ENCODE assay signal across 20 cellular contexts in the genomic region with DNA sequence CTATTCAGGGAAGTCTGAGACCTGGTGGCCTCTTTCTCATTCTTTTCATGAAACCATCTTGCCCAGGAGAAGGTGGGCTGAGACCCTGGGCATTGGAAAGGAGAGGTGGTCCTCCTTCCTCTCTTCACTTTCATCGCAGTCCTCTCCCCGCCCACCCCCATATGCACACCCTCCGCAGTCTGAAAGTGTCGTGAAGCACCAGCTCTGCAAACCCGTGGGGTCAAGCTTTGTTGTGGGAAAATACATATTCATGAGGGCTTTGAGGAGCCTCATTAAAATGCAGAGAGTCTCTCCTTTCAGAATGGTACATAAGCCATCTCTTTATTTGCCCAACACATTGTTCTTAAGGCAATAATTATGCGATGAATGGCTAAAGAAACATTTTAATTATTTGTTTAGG.
DNase-seq lines count a peak whose midpoint lies in the region; ATAC-seq and TF ChIP-seq lines count a peak whose summit lies in the region.
"Had no signal": no experiment of that assay in that cellular context is flagged by ENCODE, and none has a peak within 500 bp of the region (broad histone marks: within the 10 kb centered on the region; RNA-seq: fewer than 3 reads in every experiment).

No MANE protein-coding gene starts in this region.

- DNase-seq in COR-L47 (lab: John Stamatoyannopoulos, UW) (peak; percentile 3), T-cell (no peak), endothelial cell (ENCODE audit: low spot score) (no peak), neuronal stem cell (ENCODE audit: low spot score) (no peak), body of pancreas (no peak), lower lobe of right lung (no peak)
- DNase-seq: activated CD4-positive, alpha-beta T cell treated with anti-CD3 and anti-CD28 coated beads, Interleukin-2, amount 50 U/mL, for 1 hour; amniotic stem cell; GF-D8; NCI-H187; NCI-H510A treated with DMSO at 0.1 percent for 48 hours; PC-9 had no signal

- H3K4me1 Mint-ChIP-seq in T-cell (peaks cover 22 to 62% (median 55%) of the 10 kb centered on the region in 3 donors), endothelial cell (ENCODE audit: unreplicated experiment) (peaks cover 39% of the 10 kb centered on the region)
- H3K4me1 Mint-ChIP-seq: memory B cell had no signal

- H3K27ac Mint-ChIP-seq in T-cell (peak overlapping the region; percentile 78 to 93), endothelial cell (ENCODE audit: unreplicated experiment) (peak overlapping the region; percentile 45)
- H3K27ac Mint-ChIP-seq: memory B cell had no signal

- CTCF ChIA-PET in T-cell (lab: Charles Lee) = no interaction called here

- H3K27ac ChIP-seq in neuronal stem cell (replicated peaks; ENCODE audit: low read length) (no peak overlapping the region), body of pancreas (no peak overlapping the region), lower lobe of right lung (no peak overlapping the region)
- H3K27ac ChIP-seq: coronary artery, epithelial cell of prostate, neutrophil, PC-9, right atrium auricular region, suprapubic skin had no signal

- no peak overlapping the region for H3K9ac ChIP-seq in neuronal stem cell (ENCODE audit: low read depth, low read length, poor library complexity)

- no peak overlapping the region for H3K18ac ChIP-seq in neuronal stem cell (ENCODE audit: low read length)

- no peaks in the 10 kb centered on the region for H3K79me1 ChIP-seq in neuronal stem cell (ENCODE audit: low read depth, low read length)

- no peak overlapping the region for H3K4me2 ChIP-seq in neuronal stem cell (ENCODE audit: insufficient read depth, low read length, poor library complexity, severe bottlenecking)
- H3K4me2 ChIP-seq: PC-9 had no signal

- no peak overlapping the region for H4K91ac ChIP-seq in neuronal stem cell (ENCODE audit: low read depth, low read length, poor library complexity)

- no peak overlapping the region for H2BK5ac ChIP-seq in neuronal stem cell (ENCODE audit: low read length)

- peak overlapping the region; percentile 53 for H2AFZ ChIP-seq in neuronal stem cell (ENCODE audit: low read length)
- H2AFZ ChIP-seq: PC-9 had no signal

- no peak overlapping the region for H2AK5ac ChIP-seq in neuronal stem cell (ENCODE audit: low read depth, low read length)

- H2BK12ac ChIP-seq in neuronal stem cell (ENCODE audit: low read length) = no peak overlapping the region

- no peak overlapping the region for H3K14ac ChIP-seq in neuronal stem cell (ENCODE audit: low read length)

- H3K4me1 ChIP-seq in neuronal stem cell (ENCODE audit: control insufficient read depth in 2 of 2, insufficient read depth in 1 of 2, low read depth in 1 of 2, low read length in 2 of 2) (peaks cover 19 to 42% of the 10 kb centered on the region in 2 donors), body of pancreas (no peaks in the 10 kb centered on the region), lower lobe of right lung (peaks cover 4% of the 10 kb centered on the region)
- H3K4me1 ChIP-seq: suprapubic skin had no signal

- WGBS in neuronal stem cell (ENCODE audit: extremely low coverage in 2 of 2, insufficient read length in 2 of 2, insufficient replicate concordance in 1 of 2), 2 donors = no CpG with 5 or more reads among the region's 6 CpGs
- 74 to 89% methylated on average over 6 of the region's 6 CpGs for WGBS in body of pancreas, 2 donors

- H3K23ac ChIP-seq in neuronal stem cell (ENCODE audit: low read depth, low read length, poor library complexity) = no peak overlapping the region

- H3K9me3 Mint-ChIP-seq in T-cell = no peaks in the 10 kb centered on the region
- H3K9me3 Mint-ChIP-seq in endothelial cell (ENCODE audit: unreplicated experiment) = no peaks in the 10 kb centered on the region
- H3K9me3 Mint-ChIP-seq: memory B cell had no signal

- ATAC-seq in T-cell (replicated peaks in 1 of 4) (no peak), HG03354 (IDR thresholded peaks at IDR 0.05; ENCODE audit: poor library complexity, severe bottlenecking, unreplicated experiment) (no peak), body of pancreas (no peak), lower lobe of right lung (no peak)
- ATAC-seq: HepG2 had no signal

- H2BK120ac ChIP-seq in neuronal stem cell (ENCODE audit: low read depth, low read length) = no peak overlapping the region

- intact Hi-C loops in body of pancreas (cut with DNase I) = no loop called here
- intact Hi-C loops in lower lobe of right lung (cut with DNase I) = no loop called here

- H3K4me3 ChIP-seq in neuronal stem cell (ENCODE audit: low read length in 2 of 2) = peak overlapping the region in 1 of 2 donors; percentile 20
- no peak overlapping the region for H3K4me3 ChIP-seq in body of pancreas
- no peak overlapping the region for H3K4me3 ChIP-seq in lower lobe of right lung
- H3K4me3 ChIP-seq: coronary artery, PC-9, right atrium auricular region, suprapubic skin had no signal

- H3K4me3 Mint-ChIP-seq in T-cell (no peak overlapping the region), endothelial cell (ENCODE audit: unreplicated experiment) (no peak overlapping the region)
- H3K4me3 Mint-ChIP-seq: memory B cell had no signal

- no peak for TF ChIP-seq POLR2A in body of pancreas (IDR thresholded peaks at IDR 0.05)

- no peak for TF ChIP-seq CTCF in endothelial cell (IDR thresholded peaks at IDR 0.05; ENCODE audit: unreplicated experiment)
- no peak for TF ChIP-seq CTCF in body of pancreas (IDR thresholded peaks at IDR 0.05)
- TF ChIP-seq CTCF in lower lobe of right lung (IDR thresholded peaks at IDR 0.05) = no peak

- H4K8ac ChIP-seq in neuronal stem cell (ENCODE audit: low read depth, low read length) = no peak overlapping the region

- H3K36me3 Mint-ChIP-seq in T-cell (peaks cover 19% of the 10 kb centered on the region), endothelial cell (ENCODE audit: low read depth, unreplicated experiment) (peaks cover 15% of the 10 kb centered on the region)
- H3K36me3 Mint-ChIP-seq: memory B cell had no signal

- peaks cover 0 to 2% (median 0%) of the 10 kb centered on the region in 3 experiments for H3K27me3 ChIP-seq in neuronal stem cell (ENCODE audit: control insufficient read depth in 3 of 3, insufficient read depth in 3 of 3, low read depth in 1 of 3, low read length in 3 of 3)
- no peaks in the 10 kb centered on the region for H3K27me3 ChIP-seq in body of pancreas
- H3K27me3 ChIP-seq in lower lobe of right lung (ENCODE audit: low read depth) = no peaks in the 10 kb centered on the region
- H3K27me3 ChIP-seq: neutrophil, right atrium auricular region, suprapubic skin had no signal

- H3K27me3 Mint-ChIP-seq in T-cell = no peaks in the 10 kb centered on the region
- peaks cover 6% of the 10 kb centered on the region for H3K27me3 Mint-ChIP-seq in endothelial cell (ENCODE audit: unreplicated experiment)

- POLR2A ChIA-PET in T-cell (lab: Charles Lee) = no interaction called here

- H3K9me3 ChIP-seq in neuronal stem cell (replicated peaks in 1 of 2; ENCODE audit: control insufficient read depth in 2 of 2, insufficient read depth in 1 of 2, low read depth in 1 of 2, low read length in 2 of 2) (peaks cover 0 to 4% of the 10 kb centered on the region in 2 donors), body of pancreas (no peaks in the 10 kb centered on the region), lower lobe of right lung (no peaks in the 10 kb centered on the region)
- H3K9me3 ChIP-seq: neutrophil, right atrium auricular region, suprapubic skin had no signal

- H3K36me3 ChIP-seq in neuronal stem cell (replicated peaks in 1 of 2; ENCODE audit: control insufficient read depth in 2 of 2, insufficient read depth in 2 of 2, low read length in 2 of 2) (peaks cover 2 to 27% of the 10 kb centered on the region in 2 donors), body of pancreas (replicated peaks in 1 of 2; ENCODE audit: insufficient read depth in 1 of 2, low read depth in 2 of 2) (no peaks in the 10 kb centered on the region), lower lobe of right lung (no peaks in the 10 kb centered on the region)
- H3K36me3 ChIP-seq: neutrophil, right atrium auricular region, suprapubic skin had no signal

- no peak overlapping the region for H3K4ac ChIP-seq in neuronal stem cell (ENCODE audit: low read length)

- no peak overlapping the region for H2BK15ac ChIP-seq in neuronal stem cell (ENCODE audit: low read length)
